Comparison of ENCODE assay signal across 16 cellular contexts in the genomic region with DNA sequence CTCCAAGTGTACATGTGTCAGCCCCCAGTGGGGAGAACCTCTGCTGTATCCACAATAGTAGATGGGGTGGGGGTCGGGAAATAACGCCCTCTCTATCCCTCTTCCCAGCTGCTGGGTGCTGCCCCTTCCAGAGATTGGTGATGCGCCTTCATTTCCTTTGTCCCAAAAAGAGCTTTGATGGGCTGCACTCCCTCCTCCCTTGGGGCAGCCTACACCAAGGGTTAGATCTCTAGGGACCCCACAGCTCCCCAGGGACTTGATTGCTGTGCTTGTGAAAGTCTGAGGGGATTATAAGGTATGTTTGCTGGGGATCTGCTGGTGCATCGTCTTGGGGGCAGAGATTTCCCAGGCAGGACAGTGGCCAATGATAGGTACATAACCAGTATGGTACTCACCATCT.
"Had no signal": no experiment of that assay in that cellular context is flagged by ENCODE, and none has a peak within 500 bp of the region (broad histone marks: within the 10 kb centered on the region; RNA-seq: fewer than 3 reads in every experiment).

No MANE protein-coding gene starts in this region.

- FAIRE-seq: HepG2 had no signal

- ATAC-seq: Panc1, PC-3 had no signal

- H3K27ac ChIP-seq: RWPE1 had no signal

- DNase-seq: KG1, MM.1S, NCI-H1048, NCI-H1105, NCI-H1436 treated with DMSO at 0.1 percent for 48 hours, NCI-H1694, NCI-H187 treated with DMSO at 0.1 percent for 48 hours, NCI-H2029 treated with DMSO at 0.1 percent for 48 hours, NCI-H446 treated with DMSO at 0.1 percent for 48 hours, NCI-H510A treated with DMSO at 0.1 percent for 48 hours, NCI-H526, SHP77 had no signal
